Comparison of ENCODE assay signal across 8 cellular contexts in genomic region chr11:12066799-12067508, GRCh38. TPM values are rescaled to one million over a fixed set of nuclear protein-coding genes. Genes with fewer than 3 reads are reported as not detected.
A peak's percentile ranks its signal among the peaks of the same experiment; 100 is the strongest.
DNase-seq lines count a peak whose midpoint lies in the region; ATAC-seq, FAIRE-seq and TF ChIP-seq lines count a peak whose summit lies in the region.

No MANE protein-coding gene starts in this region.

- H4K8ac ChIP-seq in H1 (ENCODE audit: extremely low read depth, insufficient read depth, low read length) = peak overlapping the region; percentile 28; the same call in 1 of the 2 replicates

- FAIRE-seq in H1 (lab: Jason Lieb, UNC) (no peak), frontal cortex (lab: Jason Lieb, UNC) (no peak)

- H2BK15ac ChIP-seq in H1 (ENCODE audit: low read length) = no peak overlapping the region

- peak; percentile 97 for DNase-seq in EH (ENCODE audit: low read depth)
- DNase-seq in NCI-H2107 treated with DMSO at 0.1 percent for 48 hours (lab: John Stamatoyannopoulos, UW; ENCODE audit: unreplicated experiment) = peak; percentile 73
- no peak for DNase-seq in H1 (ENCODE audit: low read depth in 1 of 2, low spot score in 2 of 2)
- no peak for DNase-seq in WERI-Rb-1
- DNase-seq in NCI-H1105 treated with DMSO at 0.1 percent for 48 hours (lab: John Stamatoyannopoulos, UW) = no peak
- DNase-seq in frontal cortex (ENCODE audit: low spot score in 2 of 2) = no peak

- H2AFZ ChIP-seq in H1 (ENCODE audit: low read length) (peak overlapping the region; percentile 80; the same call in 1 of the 2 replicates), neuron (ENCODE audit: low read depth, low read length) (peak overlapping the region; percentile 36)

- no peak overlapping the region for H3K27ac ChIP-seq in H1 (ENCODE audit: low read depth, low read length)
- no peak overlapping the region for H3K27ac ChIP-seq in WERI-Rb-1

- no peak overlapping the region for H2AK5ac ChIP-seq in H1 (ENCODE audit: low read depth, low read length)

- H3K79me1 ChIP-seq in H1 (ENCODE audit: low read depth, low read length) = no peaks in the 10 kb centered on the region

- no peak overlapping the region for H3K9ac ChIP-seq in H1 (replicated peaks in 1 of 4; ENCODE audit: extremely low read depth in 1 of 4, low read depth in 3 of 4, low read length in 3 of 4)

- H3K4me2 ChIP-seq in H1 (ENCODE audit: insufficient read depth in 1 of 2, low read depth in 2 of 2, low read length in 2 of 2) = 0 out of 4 replicates have a peak overlapping the region, but pooled peaks of 1 of the 2 experiments have one; percentile 17

- no peaks in the 10 kb centered on the region for H4K20me1 ChIP-seq in H1 (replicated peaks in 1 of 2; ENCODE audit: control insufficient read depth in 1 of 2, insufficient read depth in 2 of 2, low read length in 2 of 2)

- TF ChIP-seq EP300 in H1 (IDR thresholded peaks at IDR 0.05; ENCODE audit: borderline replicate concordance in 1 of 2, low read depth in 2 of 2, low read length in 2 of 2) = no peak

- POLR2A ChIA-PET in H1 (lab: Charles Lee; ENCODE audit: partially characterized antibody) = interaction anchor here (0.5 kb wide), 1 partner anchor 276 kb away, joined by 4 read pairs; no protein-coding TSS in a partner anchor

- no peak overlapping the region for H3K14ac ChIP-seq in H1 (ENCODE audit: insufficient read length)

- no peak overlapping the region for H4K5ac ChIP-seq in H1 (ENCODE audit: insufficient read length, low read depth, low read length)

- H3K18ac ChIP-seq in H1 (ENCODE audit: extremely low read depth, low read length) = no peak overlapping the region

- H3K23ac ChIP-seq in H1 (ENCODE audit: insufficient read length) = no peak overlapping the region

- no peak overlapping the region for H3K4ac ChIP-seq in H1 (replicated peaks; ENCODE audit: insufficient read length, low read depth, low read length)

- H3K79me2 ChIP-seq in H1 (ENCODE audit: control insufficient read depth in 1 of 2, insufficient read depth in 2 of 2, low read length in 2 of 2) = no peaks in the 10 kb centered on the region

- H3K9me3 ChIP-seq in H1 (ENCODE audit: insufficient read depth in 2 of 2, low read depth in 1 of 2, low read length in 1 of 2) (no peaks in the 10 kb centered on the region), neuron (ENCODE audit: low read length) (no peaks in the 10 kb centered on the region), WERI-Rb-1 (ENCODE audit: severe bottlenecking) (no peaks in the 10 kb centered on the region)

- H3K27me3 ChIP-seq in H1 (replicated peaks in 1 of 4; ENCODE audit: control insufficient read depth in 3 of 4, extremely low read depth in 1 of 4, insufficient read depth in 3 of 4, low read length in 3 of 4) = peaks cover 0 to 2% (median under 1%) of the 10 kb centered on the region in 4 experiments; a peak in 1 of 7 replicates
- H3K27me3 ChIP-seq in neuron (ENCODE audit: insufficient read depth, low read length) = no peaks in the 10 kb centered on the region
- H3K27me3 ChIP-seq in WERI-Rb-1 (ENCODE audit: insufficient read depth, low read depth, severe bottlenecking) = no peaks in the 10 kb centered on the region

- H3K4me3 ChIP-seq in H1 (ENCODE audit: extremely low read depth in 1 of 4, insufficient read depth in 2 of 4, low read depth in 3 of 4, low read length in 4 of 4) (no peak overlapping the region; a peak in 1 of 8 replicates), neuron (ENCODE audit: low read length) (peak overlapping the region; percentile 9), WERI-Rb-1 (ENCODE audit: low read depth, low read length) (no peak overlapping the region)

- H2BK5ac ChIP-seq in H1 (ENCODE audit: low read depth, low read length) = no peak overlapping the region

- no peak overlapping the region for H3K56ac ChIP-seq in H1 (replicated peaks; ENCODE audit: insufficient read length, low read depth, low read length)

- 0 out of 2 replicates have a peak overlapping the region, but pooled peaks have one; percentile 39 for H2BK12ac ChIP-seq in H1 (ENCODE audit: low read depth, low read length)

- ATAC-seq in GM19395 (IDR thresholded peaks at IDR 0.05; ENCODE audit: unreplicated experiment) = no peak

- TF ChIP-seq POLR2A in H1 (IDR thresholded peaks at IDR 0.05; ENCODE audit: control extremely low read depth in 1 of 2, low read depth in 2 of 2, low read length in 2 of 2) = no peak

- peaks cover 2 to 9% (median 5%) of the 10 kb centered on the region in 4 experiments; a peak in 4 of 7 replicates for H3K4me1 ChIP-seq in H1 (replicated peaks in 1 of 4; ENCODE audit: control insufficient read depth in 3 of 4, insufficient read depth in 4 of 4, low read length in 3 of 4)
- H3K4me1 ChIP-seq in neuron (ENCODE audit: insufficient read depth, low read length) = peaks cover 28% of the 10 kb centered on the region

- H3K23me2 ChIP-seq in H1 (ENCODE audit: low read depth, low read length) = no peaks in the 10 kb centered on the region

- CTCF ChIA-PET in H1 (lab: Charles Lee; ENCODE audit: partially characterized antibody) = interaction anchor here (0.7 to 2.7 kb wide), 15 partner anchors 9 to 280 kb away, joined by 3 to 16 read pairs (median 5); no protein-coding TSS in a partner anchor

- TF ChIP-seq RAD21 in H1 (IDR thresholded peaks at IDR 0.05 in 1 of 2, conservative IDR thresholded peaks at IDR 0.05 in 1 of 2; ENCODE audit: low read depth in 2 of 2, low read length in 2 of 2) = no peak

- no peak overlapping the region for H4K91ac ChIP-seq in H1 (replicated peaks; ENCODE audit: insufficient read length, low read length)

- no peaks in the 10 kb centered on the region for H3K36me3 ChIP-seq in H1 (ENCODE audit: control insufficient read depth in 2 of 4, insufficient read depth in 4 of 4, low read length in 3 of 4)
- no peaks in the 10 kb centered on the region for H3K36me3 ChIP-seq in neuron (ENCODE audit: insufficient read depth, low read length)
- H3K36me3 ChIP-seq in WERI-Rb-1 = no peaks in the 10 kb centered on the region

- H2BK20ac ChIP-seq in H1 (ENCODE audit: low read length) = peak overlapping the region; percentile 89; the same call in 1 of the 2 replicates

- no peak overlapping the region for H2BK120ac ChIP-seq in H1 (replicated peaks; ENCODE audit: low read depth, low read length)

- TF ChIP-seq CTCF in H1 (IDR thresholded peaks at IDR 0.05; ENCODE audit: control extremely low read depth in 1 of 3, insufficient read depth in 1 of 3, low read depth in 1 of 3, low read length in 3 of 3) = no peak
- TF ChIP-seq CTCF in WERI-Rb-1 (IDR thresholded peaks at IDR 0.05; ENCODE audit: low read depth, low read length) = no peak

- WGBS in H1 (ENCODE audit: extremely low coverage in 1 of 2, insufficient coverage in 1 of 2, insufficient read length in 1 of 2, insufficient replicate concordance in 2 of 2, low coverage in 1 of 2, low lambda C conversion rate in 2 of 2, missing lambda C conversion rate in 1 of 2), 2 experiments = 57% methylated on average over 8 of the region's 8 CpGs; no CpG with 5 or more reads in 1 of the 2 experiments

TF ChIP-seq in H1, 55 proteins besides CTCF, POLR2A, EP300 and RAD21:
- no peak for TF ChIP-seq GABPA (IDR thresholded peaks at IDR 0.05; ENCODE audit: borderline replicate concordance, insufficient read depth, low read length)
- peak; percentile 74 for TF ChIP-seq CEBPB (IDR thresholded peaks at IDR 0.05; ENCODE audit: low read depth, low read length)
- no peak for TF ChIP-seq TAF1 (IDR thresholded peaks at IDR 0.05; ENCODE audit: low read depth, low read length)
- 0 out of 2 replicates have a peak, but pooled peaks have one; percentile 28 for TF ChIP-seq E2F6 (IDR thresholded peaks at IDR 0.05)
- TF ChIP-seq MAX (IDR thresholded peaks at IDR 0.05) = 0 out of 2 replicates have a peak, but pooled peaks have one; percentile 36
- TF ChIP-seq TAF7 (optimal IDR thresholded peaks at IDR 0.05; ENCODE audit: borderline replicate concordance, low read depth, low read length) = no peak
- no peak for TF ChIP-seq BRCA1 (IDR thresholded peaks at IDR 0.05; ENCODE audit: low read depth, low read length)

RNA-seq across cellular contexts. Expression of gene MICAL2, which starts 43.4 kb away (rescaled TPM):
- total RNA-seq in H1 (2021; fragmentation: NEBNext Ultra II Directional; extraction: Animal tissue kit (Norgen Biotek cat#: 25700)) = 4.1 and 4.2 TPM in 2 replicates
- 1.3 and 1.6 TPM in 2 replicates for polyA plus RNA-seq in H1 (2011; rRNA removed)
- polyA plus RNA-seq in H1 (2011; cell fraction: cytosol; rRNA removed) = 1.7 TPM
- 3.0 TPM for polyA plus RNA-seq in H1 (2011; cell fraction: nucleus; rRNA removed)
- polyA plus RNA-seq in H1 (2012, experiment 1 of 2) = 1.4 to 2.5 TPM (median 1.6 TPM) in 4 replicates
- 5.1 TPM for polyA plus RNA-seq in H1 (2012, experiment 2 of 2)
- 0.67 TPM for polyA plus RNA-seq in H1 (2013, experiment 1 of 2)
- 0.79 TPM for polyA plus RNA-seq in H1 (2013, experiment 2 of 2)
- 3.9 and 4.4 TPM in 2 replicates for polyA minus RNA-seq in H1 (2011; rRNA and poly(A)+ RNA removed)
- polyA minus RNA-seq in H1 (2011; cell fraction: cytosol; rRNA and poly(A)+ RNA removed) = 3.2 TPM
- 6.5 TPM for polyA minus RNA-seq in H1 (2011; cell fraction: nucleus; rRNA and poly(A)+ RNA removed)
- 14.3 TPM for total RNA-seq in frontal cortex

RNA-seq across cellular contexts. Expression of gene DKK3, which starts 58.5 kb away (rescaled TPM):
- total RNA-seq in H1 (2021; fragmentation: NEBNext Ultra II Directional; extraction: Animal tissue kit (Norgen Biotek cat#: 25700)) = 30.0 and 30.2 TPM in 2 replicates
- polyA plus RNA-seq in H1 (2011; rRNA removed) = 40.1 and 51.0 TPM in 2 replicates
- polyA plus RNA-seq in H1 (2011; cell fraction: cytosol; rRNA removed) = 47.2 TPM
- polyA plus RNA-seq in H1 (2011; cell fraction: nucleus; rRNA removed) = 32.6 TPM
- 22.0 to 30.0 TPM (median 28.4 TPM) in 4 replicates for polyA plus RNA-seq in H1 (2012, experiment 1 of 2)
- polyA plus RNA-seq in H1 (2012, experiment 2 of 2) = 26.0 TPM
- 18.9 TPM for polyA plus RNA-seq in H1 (2013, experiment 1 of 2)
- polyA plus RNA-seq in H1 (2013, experiment 2 of 2) = 19.7 TPM
- polyA minus RNA-seq in H1 (2011; rRNA and poly(A)+ RNA removed) = 40.5 and 47.6 TPM in 2 replicates
- polyA minus RNA-seq in H1 (2011; cell fraction: cytosol; rRNA and poly(A)+ RNA removed) = 23.2 TPM
- 25.2 TPM for polyA minus RNA-seq in H1 (2011; cell fraction: nucleus; rRNA and poly(A)+ RNA removed)
- 225 TPM for total RNA-seq in frontal cortex

Comparison
In these comparisons a context has a peak if more than half of its experiments do, and no peak if none do; other contexts are left out.
1. DNase-seq: peak in EH (single experiment) and NCI-H2107 treated with DMSO at 0.1 percent for 48 hours (single experiment); none in H1 (0 of 2), WERI-Rb-1 (single experiment), NCI-H1105 treated with DMSO at 0.1 percent for 48 hours (single experiment) and frontal cortex (0 of 2).